In the genomic region with DNA sequence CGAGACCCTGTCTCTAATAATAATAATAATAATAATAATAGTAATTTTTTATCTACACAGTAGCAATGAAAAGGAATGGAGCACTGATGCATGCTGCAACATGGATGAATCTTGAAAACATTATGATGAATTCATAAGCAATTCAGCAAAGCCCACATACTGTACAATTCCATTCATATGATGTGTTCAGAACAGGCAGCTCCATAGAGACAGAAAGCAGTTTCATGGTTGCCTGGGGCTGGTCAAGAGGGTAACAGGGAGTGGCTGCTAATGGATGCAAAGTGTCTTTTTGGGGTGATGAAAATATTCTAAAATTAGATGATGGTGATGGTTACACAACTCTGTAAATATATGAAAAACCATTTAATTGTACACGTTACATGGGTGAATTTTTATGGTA, we compare ENCODE assay signal across 19 cellular contexts. TPM values are rescaled to one million over a fixed set of nuclear protein-coding genes. Genes with fewer than 3 reads are reported as not detected.
DNase-seq lines count a peak whose midpoint lies in the region; FAIRE-seq and TF ChIP-seq lines count a peak whose summit lies in the region.
"Had no signal": no experiment of that assay in that cellular context is flagged by ENCODE, and none has a peak within 500 bp of the region (broad histone marks: within the 10 kb centered on the region; RNA-seq: fewer than 3 reads in every experiment).

No MANE protein-coding gene starts in this region.

- H3K36me3 ChIP-seq in keratinocyte (ENCODE audit: control insufficient read depth in 2 of 2, extremely low read depth in 1 of 2, insufficient read depth in 2 of 2, low read length in 2 of 2) (no peaks in the 10 kb centered on the region), smooth muscle cell (ENCODE audit: low read depth) (no peaks in the 10 kb centered on the region)

- CTCF ChIA-PET in activated CD4-positive, alpha-beta memory T cell treated with anti-CD3 and anti-CD28 coated beads for 36 hours (lab: Charles Lee) = no interaction called here

- H3K4me3 Mint-ChIP-seq in activated CD4-positive, alpha-beta memory T cell treated with anti-CD3 and anti-CD28 coated beads for 36 hours = no peak overlapping the region
- H3K4me3 Mint-ChIP-seq: H9 had no signal

- peak overlapping the region; percentile 25 for H3K27ac ChIP-seq in epithelial cell of prostate
- H3K27ac ChIP-seq in keratinocyte (ENCODE audit: control insufficient read depth, insufficient read depth, low read length) = no peak overlapping the region
- H3K27ac ChIP-seq in smooth muscle cell (ENCODE audit: low read depth) = no peak overlapping the region
- H3K27ac ChIP-seq: HL-60 had no signal

- H3K4me1 Mint-ChIP-seq in activated CD4-positive, alpha-beta memory T cell treated with anti-CD3 and anti-CD28 coated beads for 36 hours (ENCODE audit: low read depth) = no peaks in the 10 kb centered on the region

- peak; percentile 64 for FAIRE-seq in keratinocyte (lab: Jason Lieb, UNC)
- FAIRE-seq: A204.1, HTR-8/SVneo had no signal

- H3K9me3 ChIP-seq in keratinocyte (ENCODE audit: control insufficient read depth, low read depth, low read length) = no peaks in the 10 kb centered on the region
- no peaks in the 10 kb centered on the region for H3K9me3 ChIP-seq in smooth muscle cell (replicated peaks; ENCODE audit: low read depth)

- H3K9ac ChIP-seq in keratinocyte (ENCODE audit: control insufficient read depth, extremely low read depth, insufficient read depth, low read length) = no peak overlapping the region
- no peak overlapping the region for H3K9ac ChIP-seq in smooth muscle cell (ENCODE audit: low read depth)

- intact Hi-C loops in activated CD4-positive, alpha-beta memory T cell treated with anti-CD3 and anti-CD28 coated beads for 36 hours (cut with micrococcal nuclease) = no loop called here

- H3K4me1 ChIP-seq in keratinocyte (ENCODE audit: control insufficient read depth, extremely low read depth, insufficient read depth, low read length) = peaks cover 37% of the 10 kb centered on the region
- no peaks in the 10 kb centered on the region for H3K4me1 ChIP-seq in smooth muscle cell (ENCODE audit: low read depth)

- no peaks in the 10 kb centered on the region for H3K9me3 Mint-ChIP-seq in activated CD4-positive, alpha-beta memory T cell treated with anti-CD3 and anti-CD28 coated beads for 36 hours
- H3K9me3 Mint-ChIP-seq: H9 had no signal

- no peaks in the 10 kb centered on the region for H4K20me1 ChIP-seq in keratinocyte (ENCODE audit: control insufficient read depth, extremely low read depth, insufficient read depth, low read length)
- H4K20me1 ChIP-seq in smooth muscle cell (ENCODE audit: low read depth) = no peaks in the 10 kb centered on the region

- H3K79me2 ChIP-seq in keratinocyte (ENCODE audit: control insufficient read depth, insufficient read depth, low read length) (no peaks in the 10 kb centered on the region), smooth muscle cell (ENCODE audit: low read depth) (no peaks in the 10 kb centered on the region)

- no peak overlapping the region for H3K27ac Mint-ChIP-seq in activated CD4-positive, alpha-beta memory T cell treated with anti-CD3 and anti-CD28 coated beads for 36 hours
- H3K27ac Mint-ChIP-seq: H9 had no signal

- no peaks in the 10 kb centered on the region for H3K27me3 Mint-ChIP-seq in activated CD4-positive, alpha-beta memory T cell treated with anti-CD3 and anti-CD28 coated beads for 36 hours

- dilution Hi-C loops in keratinocyte (cut with MboI; ENCODE audit: extremely low pct_ligation_motif_present, low sequenced_read_pairs) = no loop called here

- H3K4me2 ChIP-seq in keratinocyte (ENCODE audit: control insufficient read depth, extremely low read depth, insufficient read depth, low read depth, low read length) (no peak overlapping the region), smooth muscle cell (no peak overlapping the region)

- TF ChIP-seq CTCF in AG10803 (conservative IDR thresholded peaks at IDR 0.05; ENCODE audit: low read length) = no peak
- TF ChIP-seq CTCF in keratinocyte (optimal IDR thresholded peaks at IDR 0.05 in 1 of 3, IDR thresholded peaks at IDR 0.05 in 1 of 3, conservative IDR thresholded peaks at IDR 0.05 in 1 of 3; ENCODE audit: extremely low read depth in 1 of 3, insufficient read depth in 2 of 3, low read length in 3 of 3) = no peak
- TF ChIP-seq CTCF in smooth muscle cell (IDR thresholded peaks at IDR 0.05; ENCODE audit: borderline replicate concordance, insufficient read depth, poor library complexity, severe bottlenecking) = no peak

- H3K9me1 ChIP-seq in keratinocyte (ENCODE audit: control insufficient read depth, extremely low read depth, insufficient read depth, low read length) = no peaks in the 10 kb centered on the region

- H2AFZ ChIP-seq in keratinocyte (ENCODE audit: control insufficient read depth, low read length) (no peak overlapping the region), smooth muscle cell (ENCODE audit: low read depth) (no peak overlapping the region)

- H3K36me3 Mint-ChIP-seq in activated CD4-positive, alpha-beta memory T cell treated with anti-CD3 and anti-CD28 coated beads for 36 hours = no peaks in the 10 kb centered on the region

- no peaks in the 10 kb centered on the region for H3K27me3 ChIP-seq in keratinocyte (ENCODE audit: control insufficient read depth, extremely low read depth, insufficient read depth, low read length)
- no peaks in the 10 kb centered on the region for H3K27me3 ChIP-seq in smooth muscle cell (ENCODE audit: low read depth)

- H3K4me3 ChIP-seq in AG10803 (ENCODE audit: low read length) (no peak overlapping the region), keratinocyte (ENCODE audit: control insufficient read depth in 2 of 3, extremely low read depth in 1 of 3, insufficient read depth in 2 of 3, low read depth in 1 of 3, low read length in 3 of 3) (no peak overlapping the region), smooth muscle cell (no peak overlapping the region)

- POLR2A ChIA-PET in activated CD4-positive, alpha-beta memory T cell treated with anti-CD3 and anti-CD28 coated beads for 36 hours (lab: Charles Lee) = no interaction called here

- DNase-seq in AG10803 (ENCODE audit: low read depth) (peak; percentile 48), M059J (ENCODE audit: low read depth) (peak; percentile 58), epithelial cell of prostate (ENCODE audit: low read depth, low spot score) (no peak), keratinocyte (ENCODE audit: low read depth, low spot score) (peak; percentile 32), smooth muscle cell (lab: John Stamatoyannopoulos, UW; ENCODE audit: unreplicated experiment) (no peak)
- DNase-seq in activated CD4-positive, alpha-beta T cell treated with anti-CD3 and anti-CD28 coated beads, Interleukin-2, amount 50 U/mL, for 4 hours = no peak
- DNase-seq in activated CD4-positive, alpha-beta memory T cell treated with anti-CD3 and anti-CD28 coated beads for 36 hours = no peak
- DNase-seq: C1 segment of cervical spinal cord; H9; NCI-H1417 treated with DMSO at 0.1 percent for 48 hours; NCI-H1930; NCI-H2171; NCI-H446 treated with DMSO at 0.1 percent for 48 hours; NK-92 treated with Interleukin-12 subunit alpha and Interleukin-12 subunit beta, amount 100 ng/mL, for 24 hours; SIG-M5 had no signal

- WGBS in smooth muscle cell (ENCODE audit: low lambda C conversion rate) = 87% methylated on average over 2 of the region's 2 CpGs

- no peaks in the 10 kb centered on the region for H3F3A ChIP-seq in smooth muscle cell (ENCODE audit: low read depth)

RNA-seq across cellular contexts. Expression of a gene that starts 43.6 kb away (rescaled TPM):
- total RNA-seq in M059J (2014; rRNA removed; shearing (Covaris generic)) = 1.8 and 2.8 TPM in 2 replicates
- polyA plus RNA-seq in keratinocyte (0.17 to 0.37 TPM (median 0.36 TPM) in 3 replicates), smooth muscle cell (3.2 and 4.3 TPM in 2 replicates)
- polyA plus RNA-seq in keratinocyte (2011; ENCODE audit: low read depth) = 0.36 TPM
- polyA plus RNA-seq in keratinocyte (2011; cell fraction: cytosol; rRNA removed) = 0.19 and 0.36 TPM in 2 replicates
- polyA plus RNA-seq in keratinocyte (2011; cell fraction: nucleus; rRNA removed) = 0.84 and 0.85 TPM in 2 replicates
- 0.38 and 0.86 TPM in 2 replicates for polyA plus RNA-seq in keratinocyte (2012; ENCODE audit: low replicate concordance)
- 0.16 to 0.56 TPM (median 0.32 TPM) in 3 replicates for polyA minus RNA-seq in keratinocyte
- polyA minus RNA-seq in keratinocyte (2011; cell fraction: cytosol; rRNA and poly(A)+ RNA removed) = not detected
- polyA minus RNA-seq in keratinocyte (2011; cell fraction: nucleus; rRNA and poly(A)+ RNA removed) = 0.21 and 0.70 TPM in 2 replicates
- total RNA-seq in smooth muscle cell = 2.5 and 3.5 TPM in 2 replicates
- total RNA-seq in activated CD4-positive, alpha-beta memory T cell treated with anti-CD3 and anti-CD28 coated beads for 36 hours = not detected
- total RNA-seq: OCI-LY7 had no signal

Comparison
In these comparisons a context has a peak if more than half of its experiments do, and no peak if none do; other contexts are left out.
1. DNase-seq: peak in AG10803 (single experiment), M059J (single experiment) and keratinocyte (single experiment); none in epithelial cell of prostate (single experiment), activated CD4-positive, alpha-beta T cell treated with anti-CD3 and anti-CD28 coated beads, Interleukin-2, amount 50 U/mL, for 4 hours (0 of 2), smooth muscle cell (single experiment) and activated CD4-positive, alpha-beta memory T cell treated with anti-CD3 and anti-CD28 coated beads for 36 hours (single experiment).